In the genomic region with DNA sequence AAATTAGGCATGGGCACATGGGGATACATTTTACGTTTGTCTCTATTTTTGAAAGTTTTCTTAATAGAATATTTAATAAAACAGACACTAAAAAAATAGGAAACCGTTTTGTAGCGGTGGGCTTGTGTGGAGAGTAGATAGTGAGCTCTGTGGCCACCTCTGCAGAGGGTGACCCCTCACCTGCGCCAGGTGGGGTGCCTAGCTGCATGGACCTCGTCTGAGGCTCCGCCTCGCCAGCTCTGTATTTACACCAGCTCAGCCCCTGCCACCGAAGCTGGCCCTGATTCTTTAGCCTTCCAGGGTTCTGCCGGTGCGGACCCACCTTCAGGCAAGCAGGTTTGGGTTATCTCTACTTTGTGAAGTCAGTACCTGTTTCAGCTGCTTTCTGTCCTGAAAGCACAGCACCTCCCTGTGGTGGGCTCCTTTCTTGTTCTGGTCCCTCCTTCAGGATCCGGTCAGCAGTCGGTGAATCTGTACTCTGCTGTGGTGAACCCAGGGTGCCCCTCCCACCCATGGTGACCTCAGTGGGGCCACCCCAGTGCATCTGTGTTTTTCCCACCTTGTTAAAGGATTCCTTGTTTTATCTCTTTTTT, we compare ENCODE assay signal across 16 cellular contexts.
A peak's percentile ranks its signal among the peaks of the same experiment; 100 is the strongest.
DNase-seq lines count a peak whose midpoint lies in the region; ATAC-seq, FAIRE-seq and TF ChIP-seq lines count a peak whose summit lies in the region.
"Had no signal": no experiment of that assay in that cellular context is flagged by ENCODE, and none has a peak within 500 bp of the region (broad histone marks: within the 10 kb centered on the region; RNA-seq: fewer than 3 reads in every experiment).

No MANE protein-coding gene starts in this region.

- no peak for ATAC-seq in stimulated activated naive B cell treated with anti-CD40 and anti-IgM and Interleukin-4, amounts not matched to agents 10 μg/mL and 1 μg/mL and 100 μg/mL, for 72 hours (replicated peaks)

- no peak for FAIRE-seq in HTR-8/SVneo (lab: Jason Lieb, UNC)
- FAIRE-seq: GM12892 had no signal

- TF ChIP-seq CTCF in AG04449 (IDR thresholded peaks at IDR 0.05; ENCODE audit: insufficient read depth, low read length, missing control alignments) (peak; percentile 9), GM12874 (IDR thresholded peaks at IDR 0.05; ENCODE audit: insufficient read depth, low read depth, low read length) (peak; percentile 24; the same call in 1 of the 2 replicates), VCaP (conservative IDR thresholded peaks at IDR 0.05) (peak; percentile 60)

- DNase-seq in AG04449 (ENCODE audit: low read depth, low spot score) (no peak), iPS-NIHi7 (ENCODE audit: extremely low spot score) (peak; percentile 73), HTR-8/SVneo (ENCODE audit: insufficient read length, low spot score) (no peak), LoVo (ENCODE audit: low spot score) (no peak)
- no peak for DNase-seq in NK-92 treated with Interleukin-12 subunit alpha and Interleukin-12 subunit beta, amount 100 ng/mL, for 24 hours (lab: John Stamatoyannopoulos, UW)
- no peak for DNase-seq in stimulated activated naive B cell treated with anti-CD40 and anti-IgM and Interleukin-4, amounts not matched to agents 10 μg/mL and 1 μg/mL and 100 μg/mL, for 72 hours
- DNase-seq: activated naive CD8-positive, alpha-beta T cell treated with anti-CD3 and anti-CD28 coated beads for 36 hours; head of caudate nucleus; mesenchymal stem cell; NCI-H526 treated with DMSO at 0.1 percent for 48 hours; retina; tibial artery had no signal

- no peak overlapping the region for H3K4me3 ChIP-seq in AG04449 (ENCODE audit: low read depth, low read length)
- H3K4me3 ChIP-seq: BLaER1 treated with 17β-estradiol and CSF1 and Interleukin-3, amounts not matched to agents 10 nM and 100 nM; tibial artery had no signal

- H3K27me3 Mint-ChIP-seq in stimulated activated naive B cell treated with anti-CD40 and anti-IgM and Interleukin-4, amounts not matched to agents 10 μg/mL and 1 μg/mL and 100 μg/mL, for 72 hours: no peaks in the 10 kb centered on the region
- H3K27me3 Mint-ChIP-seq: activated naive CD8-positive, alpha-beta T cell treated with anti-CD3 and anti-CD28 coated beads for 36 hours had no signal

- POLR2A ChIA-PET in AG04449 (lab: Yijun Ruan, JAX): no interaction called here

- H3K36me3 Mint-ChIP-seq in stimulated activated naive B cell treated with anti-CD40 and anti-IgM and Interleukin-4, amounts not matched to agents 10 μg/mL and 1 μg/mL and 100 μg/mL, for 72 hours: peaks cover 54 to 65% of the 10 kb centered on the region in 2 donors

- CTCF ChIA-PET in AG04449 (lab: Yijun Ruan, JAX): interaction anchor here (1.0 to 1.4 kb wide), 3 partner anchors 13 to 99 kb away, joined by 3 to 5 read pairs (median 4); no protein-coding TSS in a partner anchor

- H3K4me3 Mint-ChIP-seq in stimulated activated naive B cell treated with anti-CD40 and anti-IgM and Interleukin-4, amounts not matched to agents 10 μg/mL and 1 μg/mL and 100 μg/mL, for 72 hours: no peak overlapping the region
- H3K4me3 Mint-ChIP-seq: activated naive CD8-positive, alpha-beta T cell treated with anti-CD3 and anti-CD28 coated beads for 36 hours had no signal

- peaks cover 8 to 14% of the 10 kb centered on the region in 2 donors for H3K9me3 Mint-ChIP-seq in stimulated activated naive B cell treated with anti-CD40 and anti-IgM and Interleukin-4, amounts not matched to agents 10 μg/mL and 1 μg/mL and 100 μg/mL, for 72 hours

- H3K27ac Mint-ChIP-seq in stimulated activated naive B cell treated with anti-CD40 and anti-IgM and Interleukin-4, amounts not matched to agents 10 μg/mL and 1 μg/mL and 100 μg/mL, for 72 hours: no peak overlapping the region
- H3K27ac Mint-ChIP-seq: activated naive CD8-positive, alpha-beta T cell treated with anti-CD3 and anti-CD28 coated beads for 36 hours had no signal

- peaks cover 12 to 29% of the 10 kb centered on the region in 2 donors for H3K4me1 Mint-ChIP-seq in stimulated activated naive B cell treated with anti-CD40 and anti-IgM and Interleukin-4, amounts not matched to agents 10 μg/mL and 1 μg/mL and 100 μg/mL, for 72 hours
- H3K4me1 Mint-ChIP-seq: activated naive CD8-positive, alpha-beta T cell treated with anti-CD3 and anti-CD28 coated beads for 36 hours had no signal

- H3K27ac ChIP-seq in VCaP: no peak overlapping the region
- H3K27ac ChIP-seq: BLaER1 treated with 17β-estradiol and CSF1 and Interleukin-3, amounts not matched to agents 10 nM and 100 nM; tibial artery had no signal

Comparison
In these comparisons a context has a peak if more than half of its experiments do, and no peak if none do; other contexts are left out.
1. CTCF ChIP-seq: peak in every context shown above with its lines; median percentile 60 in VCaP; 24 in GM12874; 9 in AG04449.